Comparison of ENCODE assay signal across 1 cellular context in genomic region chr1:155324041-155324716, GRCh38.
TF ChIP-seq lines count a peak whose summit lies in the region.

No MANE protein-coding gene starts in this region.

TF ChIP-seq in GM12878, 131 proteins besides CTCF, POLR2A, EP300 and RAD21 (continued from another document and continues in another):
- TF ChIP-seq BCLAF1 (IDR thresholded peaks at IDR 0.05) = no peak
- no peak for TF ChIP-seq BCL11A (IDR thresholded peaks at IDR 0.05; ENCODE audit: low read depth, low read length)
- no peak for TF ChIP-seq E4F1 (IDR thresholded peaks at IDR 0.05; ENCODE audit: borderline replicate concordance, partially characterized antibody)
- no peak for TF ChIP-seq SIX5 (IDR thresholded peaks at IDR 0.05; ENCODE audit: low read depth, low read length, severe bottlenecking)
- TF ChIP-seq ZBED1 (IDR thresholded peaks at IDR 0.05; ENCODE audit: borderline replicate concordance) = no peak
- TF ChIP-seq JUND (IDR thresholded peaks at IDR 0.05; ENCODE audit: low read depth, low read length) = no peak
- no peak for TF ChIP-seq HDAC2 (IDR thresholded peaks at IDR 0.05)
- TF ChIP-seq BHLHE40 (IDR thresholded peaks at IDR 0.05; ENCODE audit: borderline replicate concordance in 1 of 2, low read depth in 2 of 2, low read length in 1 of 2) = peak in 1 of 2 experiments; percentile 24; a peak in 2 of 4 replicates
- no peak for TF ChIP-seq KAT2A (conservative IDR thresholded peaks at IDR 0.05; ENCODE audit: control insufficient read depth, low read depth, low read length)
- TF ChIP-seq PAX8 (IDR thresholded peaks at IDR 0.05) = no peak
- no peak; the same call in 1 of the 2 replicates for TF ChIP-seq PML (IDR thresholded peaks at IDR 0.05; ENCODE audit: low read length)
- TF ChIP-seq ZNF217 (IDR thresholded peaks at IDR 0.05) = no peak
- TF ChIP-seq ZNF687 (IDR thresholded peaks at IDR 0.05) = peak; percentile 23; the same call in 1 of the 2 replicates
- no peak for TF ChIP-seq MTA3 (IDR thresholded peaks at IDR 0.05; ENCODE audit: borderline replicate concordance, low read length)
- TF ChIP-seq, protein P1, sequence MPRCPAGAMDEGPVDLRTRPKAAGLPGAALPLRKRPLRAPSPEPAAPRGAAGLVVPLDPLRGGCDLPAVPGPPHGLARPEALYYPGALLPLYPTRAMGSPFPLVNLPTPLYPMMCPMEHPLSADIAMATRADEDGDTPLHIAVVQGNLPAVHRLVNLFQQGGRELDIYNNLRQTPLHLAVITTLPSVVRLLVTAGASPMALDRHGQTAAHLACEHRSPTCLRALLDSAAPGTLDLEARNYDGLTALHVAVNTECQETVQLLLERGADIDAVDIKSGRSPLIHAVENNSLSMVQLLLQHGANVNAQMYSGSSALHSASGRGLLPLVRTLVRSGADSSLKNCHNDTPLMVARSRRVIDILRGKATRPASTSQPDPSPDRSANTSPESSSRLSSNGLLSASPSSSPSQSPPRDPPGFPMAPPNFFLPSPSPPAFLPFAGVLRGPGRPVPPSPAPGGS (IDR thresholded peaks at IDR 0.05; ENCODE audit: borderline replicate concordance, insufficient read depth, low read depth, low read length, poor library complexity, severe bottlenecking) = no peak
- TF ChIP-seq ZNF207 (IDR thresholded peaks at IDR 0.05; ENCODE audit: borderline replicate concordance) = 0 out of 2 replicates have a peak, but pooled peaks have one; percentile 44
- no peak for TF ChIP-seq TCF3 (IDR thresholded peaks at IDR 0.05; ENCODE audit: borderline replicate concordance, insufficient read depth, low read depth, low read length)
- TF ChIP-seq FOS (IDR thresholded peaks at IDR 0.05; ENCODE audit: borderline replicate concordance, extremely low read depth, insufficient read length) = peak; percentile 16
- TF ChIP-seq ATF3 (IDR thresholded peaks at IDR 0.05; ENCODE audit: borderline replicate concordance, extremely low read depth, low read depth, low read length) = peak; percentile 80; the same call in 1 of the 2 replicates
- no peak for TF ChIP-seq ELK1 (IDR thresholded peaks at IDR 0.05; ENCODE audit: low read depth, low read length)
- peak; percentile 87 for TF ChIP-seq MAX (IDR thresholded peaks at IDR 0.05; ENCODE audit: low read depth, low read length)
- no peak for TF ChIP-seq CEBPZ (IDR thresholded peaks at IDR 0.05; ENCODE audit: low read depth, low read length)
- TF ChIP-seq, protein P2, sequence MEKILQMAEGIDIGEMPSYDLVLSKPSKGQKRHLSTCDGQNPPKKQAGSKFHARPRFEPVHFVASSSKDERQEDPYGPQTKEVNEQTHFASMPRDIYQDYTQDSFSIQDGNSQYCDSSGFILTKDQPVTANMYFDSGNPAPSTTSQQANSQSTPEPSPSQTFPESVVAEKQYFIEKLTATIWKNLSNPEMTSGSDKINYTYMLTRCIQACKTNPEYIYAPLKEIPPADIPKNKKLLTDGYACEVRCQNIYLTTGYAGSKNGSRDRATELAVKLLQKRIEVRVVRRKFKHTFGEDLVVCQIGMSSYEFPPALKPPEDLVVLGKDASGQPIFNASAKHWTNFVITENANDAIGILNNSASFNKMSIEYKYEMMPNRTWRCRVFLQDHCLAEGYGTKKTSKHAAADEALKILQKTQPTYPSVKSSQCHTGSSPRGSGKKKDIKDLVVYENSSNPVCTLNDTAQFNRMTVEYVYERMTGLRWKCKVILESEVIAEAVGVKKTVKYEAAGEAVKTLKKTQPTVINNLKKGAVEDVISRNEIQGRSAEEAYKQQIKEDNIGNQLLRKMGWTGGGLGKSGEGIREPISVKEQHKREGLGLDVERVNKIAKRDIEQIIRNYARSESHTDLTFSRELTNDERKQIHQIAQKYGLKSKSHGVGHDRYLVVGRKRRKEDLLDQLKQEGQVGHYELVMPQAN (conservative IDR thresholded peaks at IDR 0.05) = peak; percentile 83
- TF ChIP-seq GATAD2B (conservative IDR thresholded peaks at IDR 0.05; ENCODE audit: low read depth) = no peak; the same call in none of the 2 replicates
- TF ChIP-seq SUZ12 (IDR thresholded peaks at IDR 0.05; ENCODE audit: unreplicated experiment) = no peak
- peak; percentile 7 for TF ChIP-seq RELA (IDR thresholded peaks at IDR 0.05; ENCODE audit: borderline replicate concordance, partially characterized antibody)
- no peak for TF ChIP-seq RFX5 (IDR thresholded peaks at IDR 0.05; ENCODE audit: low read depth, low read length)
- TF ChIP-seq HDGF (IDR thresholded peaks at IDR 0.05) = peak; percentile 89; the same call in 1 of the 2 replicates
- no peak for TF ChIP-seq NR2C2 (IDR thresholded peaks at IDR 0.05; ENCODE audit: borderline replicate concordance, control insufficient read depth, insufficient read length, low read depth)
- peak; percentile 71 for TF ChIP-seq SP1 (IDR thresholded peaks at IDR 0.05; ENCODE audit: low read depth, low read length)
- TF ChIP-seq MTA2 (IDR thresholded peaks at IDR 0.05; ENCODE audit: low read depth) = 0 out of 2 replicates have a peak, but pooled peaks have one; percentile 17
- TF ChIP-seq ESRRA (IDR thresholded peaks at IDR 0.05; ENCODE audit: low read length) = no peak
- TF ChIP-seq SMAD1 (IDR thresholded peaks at IDR 0.05; ENCODE audit: low read depth, partially characterized antibody) = no peak
- no peak for TF ChIP-seq POU2F2 (IDR thresholded peaks at IDR 0.05; ENCODE audit: borderline replicate concordance, low read depth, low read length)
- no peak for TF ChIP-seq NFXL1 (IDR thresholded peaks at IDR 0.05; ENCODE audit: borderline replicate concordance)
- TF ChIP-seq NFYA (IDR thresholded peaks at IDR 0.05; ENCODE audit: borderline replicate concordance, low read depth, low read length) = no peak
- no peak for TF ChIP-seq PBX3 (IDR thresholded peaks at IDR 0.05; ENCODE audit: insufficient replicate concordance, low read depth, low read length)
- no peak for TF ChIP-seq NRF1 (conservative IDR thresholded peaks at IDR 0.05; ENCODE audit: low read depth, low read length)
